Comparison of ENCODE assay signal across 8 cellular contexts in the genomic region with DNA sequence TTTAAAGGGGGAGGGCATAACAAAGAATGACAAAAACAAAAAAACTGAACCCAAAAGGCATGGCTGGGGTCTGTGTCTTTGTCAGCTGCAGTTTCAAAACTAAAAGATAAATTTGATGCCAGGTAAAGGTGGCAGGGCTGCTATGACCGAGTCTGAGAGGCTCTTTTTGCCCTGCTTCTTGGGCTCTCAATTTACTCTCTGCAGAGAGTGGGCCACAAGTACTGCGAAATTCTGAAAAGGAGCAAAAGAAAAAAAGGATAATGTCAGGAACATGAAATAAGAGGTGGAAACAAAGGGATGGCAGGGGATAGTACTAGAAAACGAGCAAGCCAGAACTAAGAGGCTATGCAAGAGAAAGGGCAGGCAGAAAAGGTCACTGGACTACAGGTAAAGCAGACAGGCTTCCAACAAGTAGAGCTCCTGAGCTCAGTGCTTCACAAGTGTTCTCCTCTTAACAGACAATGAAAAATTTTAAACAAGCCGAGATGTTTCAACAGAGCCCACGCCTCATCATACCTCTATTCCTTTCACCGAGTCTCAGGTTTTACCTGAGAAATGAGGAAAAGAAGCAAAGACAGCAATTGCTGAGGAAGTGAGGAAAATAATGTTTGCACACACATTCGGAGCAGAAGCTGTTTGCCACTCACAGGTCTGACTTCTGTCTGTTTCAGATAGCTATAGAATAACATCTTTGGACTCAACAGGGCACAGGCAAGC. TPM values are rescaled to one million over a fixed set of nuclear protein-coding genes. Genes with fewer than 3 reads are reported as not detected.
DNase-seq lines count a peak whose midpoint lies in the region; ATAC-seq and TF ChIP-seq lines count a peak whose summit lies in the region.

No MANE protein-coding gene starts in this region.

- no peaks in the 10 kb centered on the region for H3K9me3 Mint-ChIP-seq in chondrocyte (ENCODE audit: low read depth)
- H3K9me3 Mint-ChIP-seq in naive B cell, result no peaks in the 10 kb centered on the region

- H3K4me3 Mint-ChIP-seq in chondrocyte (ENCODE audit: unreplicated experiment) (peak overlapping the region; percentile 66), naive B cell (peak overlapping the region; percentile 85 to 97 (median 92))

- H3K36me3 Mint-ChIP-seq in chondrocyte (ENCODE audit: low read depth) (peaks cover 5% of the 10 kb centered on the region), naive B cell (no peaks in the 10 kb centered on the region)

- no peak for TF ChIP-seq CTCF in chondrocyte (IDR thresholded peaks at IDR 0.05)

- H3K27me3 Mint-ChIP-seq in chondrocyte (ENCODE audit: low read depth) (no peaks in the 10 kb centered on the region), naive B cell (no peaks in the 10 kb centered on the region)

- H3K4me1 Mint-ChIP-seq in chondrocyte (ENCODE audit: low read depth) (peaks cover 76% of the 10 kb centered on the region), naive B cell (peaks cover 26 to 44% (median 43%) of the 10 kb centered on the region in 3 donors)

- H3K27ac Mint-ChIP-seq in chondrocyte (ENCODE audit: unreplicated experiment), result peak overlapping the region; percentile 89
- peak overlapping the region; percentile 80 to 99 (median 92) for H3K27ac Mint-ChIP-seq in naive B cell

- DNase-seq in ELF-1 (ENCODE audit: low read depth, low spot score) (peak; percentile 36), NCI-H1694 treated with DMSO at 0.1 percent for 48 hours (lab: John Stamatoyannopoulos, UW) (peak; percentile 45), chondrocyte (ENCODE audit: low spot score) (no peak), naive B cell (no peak), LoVo (ENCODE audit: low spot score) (no peak)
- no peak for DNase-seq in effector CD4-positive, alpha-beta T cell

- ATAC-seq in naive B cell (ENCODE audit: low read depth in 2 of 2) (no peak), HG02678 (IDR thresholded peaks at IDR 0.05; ENCODE audit: unreplicated experiment) (no peak), GM18517 (IDR thresholded peaks at IDR 0.05; ENCODE audit: unreplicated experiment) (no peak)

RNA-seq across cellular contexts. Expression of gene IRS1, which starts 7.3 kb away (rescaled TPM):
- total RNA-seq in chondrocyte, result 5.8 to 12.4 TPM (median 12.0 TPM) in 3 replicates
- polyA plus RNA-seq in naive B cell (ENCODE audit: low read depth in 6 of 6), result 1 to 10 TPM in 1 of 6 donors, under 1 TPM in 5; 0.43 to 2.7 (median 0.73) TPM

RNA-seq across cellular contexts. Expression of gene RHBDD1, which starts 43.5 kb away (rescaled TPM):
- 28.8 to 33.6 TPM (median 30.0 TPM) in 3 replicates for total RNA-seq in chondrocyte
- polyA plus RNA-seq in naive B cell (ENCODE audit: low read depth in 6 of 6), result 10 to 100 TPM; 30.6 to 63.5 (median 49.6) TPM

Comparison
In these comparisons a context has a peak if more than half of its experiments do, and no peak if none do; other contexts are left out.
1. DNase-seq: peak in ELF-1 (single experiment) and NCI-H1694 treated with DMSO at 0.1 percent for 48 hours (single experiment); none in chondrocyte (single experiment), naive B cell (single experiment), effector CD4-positive, alpha-beta T cell (single experiment) and LoVo (single experiment).